In genomic region chr3:33874815-33875214, GRCh38 we compare ENCODE assay signal across 34 cellular contexts.
"Had no signal": no experiment of that assay in that cellular context is flagged by ENCODE, and none has a peak within 500 bp of the region (broad histone marks: within the 10 kb centered on the region; RNA-seq: fewer than 3 reads in every experiment).

No MANE protein-coding gene starts in this region.

- H3K4me3 ChIP-seq: MG63 had no signal

- H3K27me3 ChIP-seq: MG63 had no signal

- H3K9me3 ChIP-seq: MG63 had no signal

- DNase-seq: Karpas-422, Kasumi-1, MG63, MM.1S, MV-4-11, NCI-H1048, NCI-H1092, NCI-H1092 treated with DMSO at 0.1 percent for 48 hours, NCI-H1105, NCI-H1105 treated with DMSO at 0.1 percent for 48 hours, NCI-H1417, NCI-H1417 treated with DMSO at 0.1 percent for 48 hours, NCI-H1436, NCI-H1436 treated with DMSO at 0.1 percent for 48 hours, NCI-H146, NCI-H1694, NCI-H1694 treated with DMSO at 0.1 percent for 48 hours, NCI-H187, NCI-H187 treated with DMSO at 0.1 percent for 48 hours, NCI-H1930, NCI-H2029, NCI-H2029 treated with DMSO at 0.1 percent for 48 hours, NCI-H2081, NCI-H2081 treated with DMSO at 0.1 percent for 48 hours, NCI-H2107, NCI-H2171, NCI-H2171 treated with DMSO at 0.1 percent for 48 hours, NCI-H2227 treated with DMSO at 0.1 percent for 48 hours, NCI-H226, NCI-H345, NCI-H446, NCI-H446 treated with DMSO at 0.1 percent for 48 hours, NCI-H510A, NCI-H510A treated with DMSO at 0.1 percent for 48 hours had no signal

- H3K36me3 ChIP-seq: MG63 had no signal
